Comparison of ENCODE assay signal across 27 cellular contexts in the genomic region with DNA sequence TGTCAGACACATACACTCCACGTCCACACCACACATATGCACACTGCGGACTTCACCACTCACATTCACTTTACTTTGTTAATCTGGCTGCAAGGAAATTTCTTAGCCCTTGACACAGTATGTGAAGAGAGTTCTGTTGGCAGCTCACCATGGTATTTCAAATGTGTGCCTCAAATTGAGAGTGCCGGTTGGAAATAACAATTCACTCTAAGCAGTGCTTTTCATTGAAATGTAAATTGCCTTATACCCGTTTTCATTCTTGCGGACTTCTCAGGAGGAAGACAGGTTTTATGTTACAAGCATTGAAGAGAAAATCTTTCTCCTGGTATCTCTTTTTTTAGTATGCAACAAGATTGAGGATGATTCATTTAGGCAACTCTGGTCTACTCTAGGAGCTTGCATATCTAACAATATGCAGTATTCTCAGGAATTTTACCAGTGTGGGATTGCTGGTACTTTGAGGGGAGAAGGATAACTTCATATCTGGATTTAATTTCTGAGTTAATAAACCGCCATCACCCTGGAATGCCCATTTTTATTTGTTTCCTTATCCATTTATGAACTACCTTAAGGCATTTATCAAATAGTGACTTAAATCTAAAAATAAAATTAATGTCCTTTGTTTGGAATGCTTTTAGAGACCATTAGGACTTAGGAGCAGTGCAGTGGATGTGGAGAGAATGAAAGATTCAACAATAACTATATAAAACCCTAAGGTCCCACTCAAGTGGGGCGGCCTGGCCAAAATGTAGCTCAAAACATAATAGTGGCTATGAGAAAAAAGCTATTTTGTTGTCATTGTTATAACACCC.
A peak's percentile ranks its signal among the peaks of the same experiment; 100 is the strongest.
DNase-seq lines count a peak whose midpoint lies in the region; ATAC-seq and TF ChIP-seq lines count a peak whose summit lies in the region.
"Had no signal": no experiment of that assay in that cellular context is flagged by ENCODE, and none has a peak within 500 bp of the region (broad histone marks: within the 10 kb centered on the region; RNA-seq: fewer than 3 reads in every experiment).

No MANE protein-coding gene starts in this region.

- H3K27me3 Mint-ChIP-seq in neural progenitor cell (ENCODE audit: insufficient read depth, low read depth) = no peaks in the 10 kb centered on the region
- H3K27me3 Mint-ChIP-seq: CD4-positive, CD25-positive, alpha-beta regulatory T cell; dendritic cell treated with granulocyte-macrophage colony-stimulating factor and Interleukin-4, amounts not matched to agents 40 ng/mL and 50 ng/mL, for 4 days; naive B cell; stimulated activated naive B cell treated with anti-CD40 and anti-IgM and Interleukin-4, amounts not matched to agents 10 μg/mL and 1 μg/mL and 100 μg/mL, for 72 hours had no signal

- TF ChIP-seq CTCF in WERI-Rb-1 (IDR thresholded peaks at IDR 0.05; ENCODE audit: low read depth, low read length) (no peak), neural progenitor cell (IDR thresholded peaks at IDR 0.05) (no peak), colonic mucosa (IDR thresholded peaks at IDR 0.05) (no peak)

- H3K4me1 ChIP-seq in HUES48 (ENCODE audit: control insufficient read depth, insufficient read depth, low read length) = peaks cover 71% of the 10 kb centered on the region
- H3K4me1 ChIP-seq in iPS-18a (ENCODE audit: control insufficient read depth, low read depth, low read length) = peaks cover 56% of the 10 kb centered on the region
- peaks cover 45% of the 10 kb centered on the region for H3K4me1 ChIP-seq in neural progenitor cell
- peaks cover 6% of the 10 kb centered on the region for H3K4me1 ChIP-seq in colonic mucosa

- no peak for ATAC-seq in HG03139 (IDR thresholded peaks at IDR 0.05; ENCODE audit: unreplicated experiment)
- ATAC-seq: activated CD8-positive, alpha-beta T cell treated with anti-CD3 and anti-CD28 coated beads, Interleukin-2, amount 10 ng/mL, durations not matched to agents 7 days and 5 days; stimulated activated naive B cell treated with anti-CD40 and anti-IgM and Interleukin-4, amounts not matched to agents 10 μg/mL and 1 μg/mL and 100 μg/mL, for 72 hours had no signal

- H3K27ac Mint-ChIP-seq in neural progenitor cell = peak overlapping the region; percentile 95
- H3K27ac Mint-ChIP-seq: activated CD8-positive, alpha-beta T cell treated with anti-CD3 and anti-CD28 coated beads, Interleukin-2, amount 10 ng/mL, durations not matched to agents 7 days and 5 days; dendritic cell treated with granulocyte-macrophage colony-stimulating factor and Interleukin-4, amounts not matched to agents 40 ng/mL and 50 ng/mL, for 4 days; memory B cell; naive B cell; stimulated activated naive B cell treated with anti-CD40 and anti-IgM and Interleukin-4, amounts not matched to agents 10 μg/mL and 1 μg/mL and 100 μg/mL, for 72 hours had no signal

- intact Hi-C loops in colonic mucosa (cut with DNase I) = no loop called here

- DNase-seq in WERI-Rb-1 = no peak
- DNase-seq in neural progenitor cell (ENCODE audit: low spot score) = peak; percentile 35
- DNase-seq in ureter (ENCODE audit: low spot score) = no peak
- DNase-seq in colonic mucosa = no peak
- DNase-seq: activated CD4-positive, CD25-positive, alpha-beta regulatory T cell treated with anti-CD3 and anti-CD28 coated beads, Interleukin-2, amount 50 U/mL, for 72 hours; activated CD8-positive, alpha-beta T cell treated with anti-CD3 and anti-CD28 coated beads, Interleukin-2, amount 10 ng/mL, durations not matched to agents 7 days and 5 days; amniotic stem cell; CD4-positive, CD25-positive, alpha-beta regulatory T cell; DMS 273 treated with DMSO at 0.1 percent for 48 hours; Karpas-422; naive B cell; NCI-H1436 treated with DMSO at 0.1 percent for 48 hours; NCI-H2107; NCI-H510A treated with DMSO at 0.1 percent for 48 hours; right lobe of liver; SHP77; stimulated activated CD4-positive, alpha-beta T cell treated with anti-CD3 and anti-CD28 coated beads, Interleukin-12 subunit alpha, Interleukin-12 subunit beta, amount 100 ng/mL, for 4 hours; stimulated activated CD4-positive, alpha-beta T cell treated with anti-CD3 and anti-CD28 coated beads, Interleukin-4, amount 100 ng/mL, for 24 hours; stimulated activated naive B cell treated with anti-CD40 and anti-IgM and Interleukin-4, amounts not matched to agents 10 μg/mL and 1 μg/mL and 100 μg/mL, for 72 hours had no signal

- no peaks in the 10 kb centered on the region for H3K79me2 ChIP-seq in neural progenitor cell (ENCODE audit: low read depth)

- H3K4me3 ChIP-seq in HUES48 (ENCODE audit: low read depth, low read length) (peak overlapping the region; percentile 31; the same call in 1 of the 2 replicates), WERI-Rb-1 (ENCODE audit: low read depth, low read length) (no peak overlapping the region), iPS-18a (ENCODE audit: low read length) (peak overlapping the region; percentile 46), neural progenitor cell (peak overlapping the region; percentile 4), colonic mucosa (no peak overlapping the region)
- H3K4me3 ChIP-seq: cardiac muscle cell, right lobe of liver, thoracic aorta had no signal

- no peak overlapping the region for H2AFZ ChIP-seq in neural progenitor cell (replicated peaks)
- H2AFZ ChIP-seq: parathyroid adenoma had no signal

- peak overlapping the region; percentile 69 for H3K4me3 Mint-ChIP-seq in neural progenitor cell
- H3K4me3 Mint-ChIP-seq: activated CD8-positive, alpha-beta T cell treated with anti-CD3 and anti-CD28 coated beads, Interleukin-2, amount 10 ng/mL, durations not matched to agents 7 days and 5 days; dendritic cell treated with granulocyte-macrophage colony-stimulating factor and Interleukin-4, amounts not matched to agents 40 ng/mL and 50 ng/mL, for 4 days; memory B cell; naive B cell; stimulated activated naive B cell treated with anti-CD40 and anti-IgM and Interleukin-4, amounts not matched to agents 10 μg/mL and 1 μg/mL and 100 μg/mL, for 72 hours had no signal

- peaks cover under 1% of the 10 kb centered on the region for H3K9me3 Mint-ChIP-seq in neural progenitor cell
- H3K9me3 Mint-ChIP-seq: CD4-positive, CD25-positive, alpha-beta regulatory T cell; dendritic cell treated with granulocyte-macrophage colony-stimulating factor and Interleukin-4, amounts not matched to agents 40 ng/mL and 50 ng/mL, for 4 days; memory B cell; stimulated activated naive B cell treated with anti-CD40 and anti-IgM and Interleukin-4, amounts not matched to agents 10 μg/mL and 1 μg/mL and 100 μg/mL, for 72 hours had no signal

- H3K27ac ChIP-seq in HUES48 (ENCODE audit: low read depth, low read length) = peak overlapping the region; percentile 87
- H3K27ac ChIP-seq in WERI-Rb-1 = peak overlapping the region; percentile 81; the same call in 1 of the 2 replicates
- peak overlapping the region; percentile 61 for H3K27ac ChIP-seq in iPS-18a (ENCODE audit: low read length)
- H3K27ac ChIP-seq in neural progenitor cell = no peak overlapping the region
- H3K27ac ChIP-seq in colonic mucosa = no peak overlapping the region
- H3K27ac ChIP-seq: cardiac muscle cell, parathyroid adenoma, right lobe of liver, thoracic aorta had no signal

- no peaks in the 10 kb centered on the region for H3K9me3 ChIP-seq in HUES48 (ENCODE audit: control insufficient read depth, insufficient read depth, low read length)
- no peaks in the 10 kb centered on the region for H3K9me3 ChIP-seq in WERI-Rb-1 (ENCODE audit: severe bottlenecking)
- H3K9me3 ChIP-seq in iPS-18a (ENCODE audit: control insufficient read depth, low read depth, low read length) = no peaks in the 10 kb centered on the region
- H3K9me3 ChIP-seq in neural progenitor cell (ENCODE audit: low read depth) = no peaks in the 10 kb centered on the region
- H3K9me3 ChIP-seq in colonic mucosa = no peaks in the 10 kb centered on the region
- H3K9me3 ChIP-seq: right lobe of liver, thoracic aorta had no signal

- peak overlapping the region; percentile 52 for H3K4me2 ChIP-seq in neural progenitor cell

- no peaks in the 10 kb centered on the region for H4K20me1 ChIP-seq in neural progenitor cell (ENCODE audit: low read depth)

- H3F3A ChIP-seq in neural progenitor cell (ENCODE audit: low read depth) = peaks cover 5% of the 10 kb centered on the region

- no peaks in the 10 kb centered on the region for H3K36me3 Mint-ChIP-seq in neural progenitor cell
- H3K36me3 Mint-ChIP-seq: memory B cell; naive B cell; stimulated activated naive B cell treated with anti-CD40 and anti-IgM and Interleukin-4, amounts not matched to agents 10 μg/mL and 1 μg/mL and 100 μg/mL, for 72 hours had no signal

- no peaks in the 10 kb centered on the region for H3K36me3 ChIP-seq in HUES48 (ENCODE audit: control insufficient read depth, insufficient read depth, low read length)
- no peaks in the 10 kb centered on the region for H3K36me3 ChIP-seq in WERI-Rb-1
- no peaks in the 10 kb centered on the region for H3K36me3 ChIP-seq in iPS-18a (ENCODE audit: control insufficient read depth, low read depth, low read length)
- H3K36me3 ChIP-seq in neural progenitor cell = no peaks in the 10 kb centered on the region
- no peaks in the 10 kb centered on the region for H3K36me3 ChIP-seq in colonic mucosa
- H3K36me3 ChIP-seq: cardiac muscle cell, right lobe of liver, thoracic aorta had no signal

- H3K27me3 ChIP-seq in HUES48 (ENCODE audit: control insufficient read depth, insufficient read depth, low read length) = no peaks in the 10 kb centered on the region
- no peaks in the 10 kb centered on the region for H3K27me3 ChIP-seq in WERI-Rb-1 (ENCODE audit: insufficient read depth, low read depth, severe bottlenecking)
- H3K27me3 ChIP-seq in iPS-18a (ENCODE audit: control insufficient read depth, insufficient read depth, low read length) = no peaks in the 10 kb centered on the region
- H3K27me3 ChIP-seq in neural progenitor cell = no peaks in the 10 kb centered on the region
- H3K27me3 ChIP-seq in colonic mucosa = no peaks in the 10 kb centered on the region
- H3K27me3 ChIP-seq: cardiac muscle cell, right lobe of liver had no signal

- no peak overlapping the region; the same call in none of the 2 replicates for H3K9ac ChIP-seq in HUES48 (ENCODE audit: low read depth, low read length)
- no peak overlapping the region for H3K9ac ChIP-seq in iPS-18a (ENCODE audit: low read length)
- no peak overlapping the region for H3K9ac ChIP-seq in neural progenitor cell
- no peak overlapping the region for H3K9ac ChIP-seq in colonic mucosa (ENCODE audit: low read depth in 2 of 2, low read length in 2 of 2)
- H3K9ac ChIP-seq: parathyroid adenoma had no signal

- H3K4me1 Mint-ChIP-seq in neural progenitor cell = peaks cover 46% of the 10 kb centered on the region
- H3K4me1 Mint-ChIP-seq: memory B cell had no signal

Comparison
In these comparisons a context has a peak if more than half of its experiments do, and no peak if none do; other contexts are left out.
1. H3K27ac ChIP-seq: peak in HUES48 (single experiment), WERI-Rb-1 (single experiment) and iPS-18a (single experiment); none in neural progenitor cell (single experiment) and colonic mucosa (single experiment).
2. H3K4me3 ChIP-seq: peak in HUES48 (single experiment), iPS-18a (single experiment) and neural progenitor cell (single experiment); none in WERI-Rb-1 (single experiment) and colonic mucosa (single experiment).